In the genomic region with DNA sequence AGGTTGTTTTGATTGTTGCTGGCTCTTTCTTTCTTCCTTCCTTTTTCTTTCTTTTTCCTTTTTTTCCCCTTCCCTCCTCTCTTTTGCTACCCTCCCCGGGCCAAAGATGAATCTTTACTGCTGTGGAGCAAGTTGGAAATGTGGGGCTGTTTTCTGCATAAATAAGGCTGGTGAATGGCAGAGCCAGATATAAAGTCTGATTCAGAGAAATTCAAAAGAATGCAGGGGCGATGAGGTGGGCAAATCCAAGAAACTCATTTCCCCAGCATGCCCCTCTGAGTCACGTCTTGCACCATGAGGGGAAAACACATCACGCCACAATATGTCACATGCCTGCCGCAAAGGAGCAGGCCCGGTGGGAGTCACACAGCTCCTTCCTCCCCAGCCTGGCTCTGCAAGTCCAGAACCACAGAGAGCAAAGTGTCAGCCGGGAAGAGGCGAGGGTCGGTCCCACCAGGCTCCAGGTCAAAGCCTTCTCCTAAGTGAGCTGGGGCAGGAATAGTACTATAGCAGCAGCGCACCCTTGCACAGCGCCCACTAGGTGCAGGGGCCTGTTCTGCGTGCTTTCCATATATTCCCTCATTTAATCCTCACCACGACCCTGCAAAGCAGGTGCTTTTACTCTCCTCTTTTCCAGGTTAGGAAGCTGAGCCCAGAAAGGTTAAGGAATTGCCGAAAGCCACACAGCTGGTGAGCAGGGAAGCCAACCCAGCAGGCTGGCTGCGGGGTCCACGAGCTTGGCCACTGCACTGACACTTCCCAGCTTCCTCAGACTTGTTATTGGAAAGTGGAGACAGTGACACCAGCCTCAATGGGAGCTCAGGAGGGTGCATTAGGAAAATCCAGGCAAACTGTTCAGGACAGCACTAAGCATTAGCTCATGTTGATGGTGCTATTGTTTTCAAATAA, we compare ENCODE assay signal across 8 cellular contexts.
A peak's percentile ranks its signal among the peaks of the same experiment; 100 is the strongest.
DNase-seq lines count a peak whose midpoint lies in the region; ATAC-seq and TF ChIP-seq lines count a peak whose summit lies in the region.

No MANE protein-coding gene starts in this region.

- H3K4me3 Mint-ChIP-seq in Caco-2 (ENCODE audit: unreplicated experiment) (peak overlapping the region; percentile 84), naive B cell (peak overlapping the region; percentile 79 to 95 (median 90))
- H3K4me3 Mint-ChIP-seq in stimulated activated effector memory CD8-positive, alpha-beta T cell treated with anti-CD3 and anti-CD28 coated beads, Interleukin-12 subunit alpha, Interleukin-12 subunit beta, amount 100 ng/mL, for 72 hours = peak overlapping the region; percentile 90

- POLR2A ChIA-PET in Caco-2 (lab: Charles Lee) = interaction anchor here (0.7 to 1.3 kb wide), 4 partner anchors 10 to 124 kb away, joined by 3 to 6 read pairs (median 5); no protein-coding TSS in a partner anchor

- no peak for TF ChIP-seq EP300 in esophagus muscularis mucosa (IDR thresholded peaks at IDR 0.05)

- H3K4me3 ChIP-seq in Caco-2 (ENCODE audit: low read depth, low read length) = peak overlapping the region; percentile 44
- H3K4me3 ChIP-seq in OCI-LY3 (ENCODE audit: low read length) = peak overlapping the region; percentile 80
- peak overlapping the region; percentile 63 to 66 (median 65) for H3K4me3 ChIP-seq in esophagus muscularis mucosa

- H3K27ac ChIP-seq in OCI-LY3 (ENCODE audit: low read length) (no peak overlapping the region), esophagus muscularis mucosa (replicated peaks in 1 of 4) (peak overlapping the region; percentile 94 to 99 (median 97))

- H3K36me3 Mint-ChIP-seq in Caco-2 (ENCODE audit: insufficient read depth, unreplicated experiment) (no peaks in the 10 kb centered on the region), naive B cell (peaks cover 0 to 4% of the 10 kb centered on the region in 2 donors)
- H3K36me3 Mint-ChIP-seq in stimulated activated effector memory CD8-positive, alpha-beta T cell treated with anti-CD3 and anti-CD28 coated beads, Interleukin-12 subunit alpha, Interleukin-12 subunit beta, amount 100 ng/mL, for 72 hours = peaks cover 16% of the 10 kb centered on the region

- peaks cover 16% of the 10 kb centered on the region for H3K4me1 Mint-ChIP-seq in Caco-2 (ENCODE audit: low read depth, unreplicated experiment)
- peaks cover 11 to 14% (median 13%) of the 10 kb centered on the region in 3 donors for H3K4me1 Mint-ChIP-seq in naive B cell
- peaks cover 54% of the 10 kb centered on the region for H3K4me1 Mint-ChIP-seq in stimulated activated effector memory CD8-positive, alpha-beta T cell treated with anti-CD3 and anti-CD28 coated beads, Interleukin-12 subunit alpha, Interleukin-12 subunit beta, amount 100 ng/mL, for 72 hours

- H3K4me1 ChIP-seq in Caco-2 (peaks cover 23% of the 10 kb centered on the region), OCI-LY3 (ENCODE audit: low read length) (peaks cover 6% of the 10 kb centered on the region), esophagus muscularis mucosa (peaks cover 38 to 55% (median 47%) of the 10 kb centered on the region in 4 donors)

- no peaks in the 10 kb centered on the region for H3K9me3 ChIP-seq in Caco-2
- H3K9me3 ChIP-seq in OCI-LY3 (ENCODE audit: insufficient read depth, low read length) = no peaks in the 10 kb centered on the region
- H3K9me3 ChIP-seq in esophagus muscularis mucosa = no peaks in the 10 kb centered on the region

- H3K36me3 ChIP-seq in Caco-2 (ENCODE audit: control insufficient read depth, insufficient read depth, low read length) = no peaks in the 10 kb centered on the region
- H3K36me3 ChIP-seq in OCI-LY3 (replicated peaks; ENCODE audit: low read depth, low read length) = no peaks in the 10 kb centered on the region
- H3K36me3 ChIP-seq in esophagus muscularis mucosa = no peaks in the 10 kb centered on the region

- H3K9me3 Mint-ChIP-seq in Caco-2 (ENCODE audit: unreplicated experiment) (no peaks in the 10 kb centered on the region), naive B cell (peaks cover 0 to 2% (median 0%) of the 10 kb centered on the region in 7 donors)
- no peaks in the 10 kb centered on the region for H3K9me3 Mint-ChIP-seq in stimulated activated effector memory CD8-positive, alpha-beta T cell treated with anti-CD3 and anti-CD28 coated beads, Interleukin-12 subunit alpha, Interleukin-12 subunit beta, amount 100 ng/mL, for 72 hours

- peak; percentile 69 to 73 for DNase-seq in Caco-2
- peak; percentile 42 for DNase-seq in activated T-cell treated with anti-CD3 and anti-CD28 coated beads, Interleukin-2, amount 50 U/mL, for 1 hour
- DNase-seq in esophagus muscularis mucosa (ENCODE audit: extremely low spot score) = peak; percentile 95
- no peak for DNase-seq in naive B cell
- peak; percentile 54 to 85 for DNase-seq in stimulated activated effector memory CD8-positive, alpha-beta T cell treated with anti-CD3 and anti-CD28 coated beads, Interleukin-12 subunit alpha, Interleukin-12 subunit beta, amount 100 ng/mL, for 72 hours (ENCODE audit: low spot score in 2 of 2)
- DNase-seq in NCI-H446 treated with DMSO at 0.1 percent for 48 hours (lab: John Stamatoyannopoulos, UW) = no peak

- peak overlapping the region; percentile 64 for H3K9ac ChIP-seq in OCI-LY3 (ENCODE audit: low read length)

- H4K20me1 ChIP-seq in OCI-LY3 (ENCODE audit: insufficient read depth, low read length) = no peaks in the 10 kb centered on the region

- TF ChIP-seq POLR2A in esophagus muscularis mucosa (IDR thresholded peaks at IDR 0.05; ENCODE audit: low read depth) = no peak

- ATAC-seq in HG03139 (IDR thresholded peaks at IDR 0.05; ENCODE audit: unreplicated experiment) (peak; percentile 30), naive B cell (ENCODE audit: low read depth in 2 of 2) (peak in 1 of 2 donors; percentile 26)
- ATAC-seq in stimulated activated effector memory CD8-positive, alpha-beta T cell treated with anti-CD3 and anti-CD28 coated beads, Interleukin-12 subunit alpha, Interleukin-12 subunit beta, amount 100 ng/mL, for 72 hours = peak; percentile 83

- BruUV-seq in Caco-2 (replicated peaks; lab: Mats Ljungman, UMichigan) = TSS peak; percentile 90

- CTCF ChIA-PET in Caco-2 (lab: Charles Lee) = interaction anchor here (0.6 to 1.4 kb wide), 12 partner anchors 9 to 707 kb away, joined by 3 to 7 read pairs (median 4); no protein-coding TSS in a partner anchor

- H3K4me2 ChIP-seq in OCI-LY3 (ENCODE audit: low read length) = peak overlapping the region; percentile 97

- H2AFZ ChIP-seq in OCI-LY3 (ENCODE audit: low read depth, low read length) = peak overlapping the region; percentile 87

- peak overlapping the region; percentile 94 for H3K27ac Mint-ChIP-seq in Caco-2 (ENCODE audit: unreplicated experiment)
- peak overlapping the region in 4 of 6 donors; percentile 10 to 53 (median 36) for H3K27ac Mint-ChIP-seq in naive B cell
- peak overlapping the region; percentile 99 for H3K27ac Mint-ChIP-seq in stimulated activated effector memory CD8-positive, alpha-beta T cell treated with anti-CD3 and anti-CD28 coated beads, Interleukin-12 subunit alpha, Interleukin-12 subunit beta, amount 100 ng/mL, for 72 hours

- H3K79me2 ChIP-seq in OCI-LY3 (ENCODE audit: low read length) = no peaks in the 10 kb centered on the region

- 41% methylated on average over 16 of the region's 16 CpGs for WGBS in esophagus muscularis mucosa

- no peaks in the 10 kb centered on the region for H3K27me3 ChIP-seq in Caco-2 (replicated peaks; ENCODE audit: control insufficient read depth, insufficient read depth, low read length)
- peaks cover 2% of the 10 kb centered on the region; the same call in 1 of the 2 replicates for H3K27me3 ChIP-seq in OCI-LY3 (ENCODE audit: low read depth, low read length)
- H3K27me3 ChIP-seq in esophagus muscularis mucosa = no peaks in the 10 kb centered on the region

- TF ChIP-seq CTCF in Caco-2 (IDR thresholded peaks at IDR 0.05; ENCODE audit: insufficient read depth in 1 of 2, low read depth in 1 of 2, low read length in 1 of 2, severe bottlenecking in 1 of 2, unreplicated experiment in 1 of 2) (peak; percentile 77 to 81), OCI-LY3 (IDR thresholded peaks at IDR 0.05; ENCODE audit: low read depth, low read length) (peak; percentile 60), esophagus muscularis mucosa (IDR thresholded peaks at IDR 0.05) (peak; percentile 37 to 49 (median 37))

- intact Hi-C loops in Caco-2 (cut with micrococcal nuclease; ENCODE audit: unreplicated experiment) = loop anchor here (2.0 to 10.0 kb wide), 6 partner anchors 37 to 764 kb away; no protein-coding TSS in a partner anchor
- intact Hi-C loops in esophagus muscularis mucosa (cut with DNase I) = loop anchor here (2.0 to 10.0 kb wide), 2 partner anchors 92 to 220 kb away; no protein-coding TSS in a partner anchor

- no peaks in the 10 kb centered on the region for H3K27me3 Mint-ChIP-seq in Caco-2 (ENCODE audit: insufficient read depth, unreplicated experiment)
- H3K27me3 Mint-ChIP-seq in naive B cell = peaks cover 54 to 77% (median 60%) of the 10 kb centered on the region in 3 donors

Comparison
In these comparisons a context has a peak if more than half of its experiments do, and no peak if none do; other contexts are left out.
1. DNase-seq: peak in Caco-2 (2 of 2), activated T-cell treated with anti-CD3 and anti-CD28 coated beads, Interleukin-2, amount 50 U/mL, for 1 hour (single experiment), esophagus muscularis mucosa (single experiment) and stimulated activated effector memory CD8-positive, alpha-beta T cell treated with anti-CD3 and anti-CD28 coated beads, Interleukin-12 subunit alpha, Interleukin-12 subunit beta, amount 100 ng/mL, for 72 hours (2 of 2); none in naive B cell (single experiment) and NCI-H446 treated with DMSO at 0.1 percent for 48 hours (single experiment).
2. H3K27ac Mint-ChIP-seq: peak in every context shown above with its lines; median percentile 99 in stimulated activated effector memory CD8-positive, alpha-beta T cell treated with anti-CD3 and anti-CD28 coated beads, Interleukin-12 subunit alpha, Interleukin-12 subunit beta, amount 100 ng/mL, for 72 hours; 94 in Caco-2; 36 in naive B cell.
3. Peak in every context shown above with its lines, with median percentiles within 50 percentile points of each other: H3K4me3 ChIP-seq, H3K4me3 Mint-ChIP-seq and CTCF ChIP-seq.